Comparison of ENCODE assay signal across 17 cellular contexts in the genomic region with DNA sequence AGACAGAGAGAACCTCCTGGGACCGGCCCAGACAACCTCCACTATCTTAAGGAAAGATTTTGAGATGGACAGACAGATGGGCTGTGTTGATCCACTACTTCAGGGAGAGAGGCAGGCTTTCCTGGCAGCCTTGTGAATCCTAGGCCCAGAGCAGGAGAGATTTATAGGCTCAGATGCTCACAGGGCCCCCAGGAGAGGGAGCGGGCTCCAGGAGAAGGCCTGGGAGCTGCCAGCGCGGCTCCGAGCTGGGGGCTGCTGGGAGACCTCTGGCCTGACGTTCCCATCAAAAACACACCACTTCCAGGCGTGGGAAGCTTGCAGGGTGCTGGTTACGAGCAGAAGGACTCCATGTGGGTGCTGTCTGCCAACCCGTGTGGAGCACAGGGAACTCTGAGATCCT. TPM values are rescaled to one million over a fixed set of nuclear protein-coding genes. Genes with fewer than 3 reads are reported as not detected.
DNase-seq lines count a peak whose midpoint lies in the region; ATAC-seq and TF ChIP-seq lines count a peak whose summit lies in the region.
"Had no signal": no experiment of that assay in that cellular context is flagged by ENCODE, and none has a peak within 500 bp of the region (broad histone marks: within the 10 kb centered on the region; RNA-seq: fewer than 3 reads in every experiment).

No MANE protein-coding gene starts in this region.

- no peak for TF ChIP-seq POLR2A in testis (IDR thresholded peaks at IDR 0.05)

- no peaks in the 10 kb centered on the region for H3K27me3 Mint-ChIP-seq in GM23338 (ENCODE audit: insufficient read depth, low read depth, poor library complexity)

- no peak for DNase-seq in GM23338 (ENCODE audit: low spot score)
- peak; percentile 12 for DNase-seq in fibroblast of villous mesenchyme (ENCODE audit: low read depth)
- peak; percentile 69 for DNase-seq in osteoblast (ENCODE audit: insufficient read length, low spot score, missing footprints)
- DNase-seq in testis, result peak; percentile 49
- DNase-seq in NCI-H2029 treated with DMSO at 0.1 percent for 48 hours (lab: John Stamatoyannopoulos, UW), result no peak
- DNase-seq in HUDEP-2 (lab: John Stamatoyannopoulos, UW; ENCODE audit: unreplicated experiment in 76 of 76), result no peak
- DNase-seq: CD8-positive, alpha-beta memory T cell; DMS79 treated with DMSO at 0.1 percent for 48 hours; NCI-H1417; NCI-H1930; NCI-H748 treated with DMSO at 0.1 percent for 48 hours had no signal

- H3K36me3 Mint-ChIP-seq in GM23338 (ENCODE audit: low read depth), result no peaks in the 10 kb centered on the region
- H3K36me3 Mint-ChIP-seq: CD8-positive, alpha-beta memory T cell; IgD-negative memory B cell had no signal

- no peaks in the 10 kb centered on the region for H3K36me3 ChIP-seq in GM23338 (ENCODE audit: insufficient read depth)
- H3K36me3 ChIP-seq in osteoblast (ENCODE audit: insufficient read depth, low read length), result no peaks in the 10 kb centered on the region
- no peaks in the 10 kb centered on the region for H3K36me3 ChIP-seq in testis (ENCODE audit: low read depth, missing control alignments)
- H3K36me3 ChIP-seq: BLaER1 treated with 17β-estradiol and CSF1 and Interleukin-3, amounts not matched to agents 10 nM and 100 nM; HAP-1 had no signal

- H3K4me2 ChIP-seq in GM23338 (no peak overlapping the region), osteoblast (ENCODE audit: insufficient read depth, low read length) (no peak overlapping the region)
- H3K4me2 ChIP-seq: BLaER1 treated with 17β-estradiol and CSF1 and Interleukin-3, amounts not matched to agents 10 nM and 100 nM had no signal

- H3K4me1 ChIP-seq in GM23338 (ENCODE audit: insufficient read depth) (no peaks in the 10 kb centered on the region; the same call in 1 of the 2 replicates), osteoblast (ENCODE audit: insufficient read depth, low read length) (peaks cover 7% of the 10 kb centered on the region), testis (peaks cover 30% of the 10 kb centered on the region)
- H3K4me1 ChIP-seq: HAP-1 had no signal

- H3K27ac Mint-ChIP-seq in GM23338, result no peak overlapping the region
- H3K27ac Mint-ChIP-seq: CD8-positive, alpha-beta memory T cell had no signal

- peak overlapping the region; percentile 59; the same call in 1 of the 2 replicates for H2AFZ ChIP-seq in GM23338
- H2AFZ ChIP-seq in osteoblast (ENCODE audit: low read length), result no peak overlapping the region

- intact Hi-C loops in testis (cut with DNase I; ENCODE audit: low total_unique reads), result no loop called here

- H3K9me3 ChIP-seq in osteoblast (ENCODE audit: low read depth, low read length), result no peaks in the 10 kb centered on the region
- H3K9me3 ChIP-seq in testis, result no peaks in the 10 kb centered on the region
- H3K9me3 ChIP-seq: HAP-1 had no signal

- H3K4me1 Mint-ChIP-seq in GM23338, result peaks cover 4% of the 10 kb centered on the region; the same call in 2 of the 3 replicates
- H3K4me1 Mint-ChIP-seq: CD8-positive, alpha-beta memory T cell; IgD-negative memory B cell had no signal

- H3K27me3 ChIP-seq in GM23338 (ENCODE audit: insufficient read depth), result no peaks in the 10 kb centered on the region
- peaks cover 13% of the 10 kb centered on the region for H3K27me3 ChIP-seq in osteoblast (ENCODE audit: insufficient read depth, low read length)
- no peaks in the 10 kb centered on the region for H3K27me3 ChIP-seq in testis

- H3K4me3 ChIP-seq in GM23338 (no peak overlapping the region), fibroblast of villous mesenchyme (ENCODE audit: low read depth, low read length) (no peak overlapping the region), osteoblast (ENCODE audit: insufficient read depth, low read length) (no peak overlapping the region), testis (no peak overlapping the region)
- H3K4me3 ChIP-seq: BLaER1 treated with 17β-estradiol and CSF1 and Interleukin-3, amounts not matched to agents 10 nM and 100 nM; HAP-1 had no signal

- H3K4me3 Mint-ChIP-seq in GM23338, result no peak overlapping the region
- H3K4me3 Mint-ChIP-seq: CD8-positive, alpha-beta memory T cell; IgD-negative memory B cell had no signal

- no peak overlapping the region for H3K27ac ChIP-seq in GM23338 (ENCODE audit: low read depth)
- no peak overlapping the region for H3K27ac ChIP-seq in osteoblast (ENCODE audit: low read depth, low read length)
- H3K27ac ChIP-seq in testis, result peak overlapping the region; percentile 63 to 65
- H3K27ac ChIP-seq: BLaER1 treated with 17β-estradiol and CSF1 and Interleukin-3, amounts not matched to agents 10 nM and 100 nM had no signal

- H3K9me2 ChIP-seq in GM23338 (ENCODE audit: insufficient read depth), result 0 out of 2 replicates have a peak, but pooled peaks cover 5% of the 10 kb centered on the region

- ATAC-seq in GM23338 (no peak), GM21619 (IDR thresholded peaks at IDR 0.05; ENCODE audit: unreplicated experiment) (no peak), HG02571 (IDR thresholded peaks at IDR 0.05; ENCODE audit: unreplicated experiment) (no peak)

- H4K20me1 ChIP-seq in GM23338 (replicated peaks; ENCODE audit: insufficient read depth) (no peaks in the 10 kb centered on the region), osteoblast (ENCODE audit: insufficient read depth, low read length) (no peaks in the 10 kb centered on the region)
- H4K20me1 ChIP-seq: BLaER1 treated with 17β-estradiol and CSF1 and Interleukin-3, amounts not matched to agents 10 nM and 100 nM had no signal

- no peak for TF ChIP-seq CTCF in GM23338 (conservative IDR thresholded peaks at IDR 0.05; ENCODE audit: low read depth in 2 of 2)
- TF ChIP-seq CTCF in fibroblast of villous mesenchyme (IDR thresholded peaks at IDR 0.05; ENCODE audit: insufficient read depth, low read depth, low read length), result no peak
- TF ChIP-seq CTCF in osteoblast (IDR thresholded peaks at IDR 0.05; ENCODE audit: extremely low read depth, low read depth, low read length), result no peak
- no peak for TF ChIP-seq CTCF in testis (IDR thresholded peaks at IDR 0.05)

- H3K79me2 ChIP-seq in GM23338 (replicated peaks; ENCODE audit: insufficient read depth) (no peaks in the 10 kb centered on the region), osteoblast (ENCODE audit: insufficient read depth, low read length) (no peaks in the 10 kb centered on the region)

- H3K9me3 Mint-ChIP-seq in GM23338, result no peaks in the 10 kb centered on the region; the same call in 2 of the 3 replicates
- H3K9me3 Mint-ChIP-seq: CD8-positive, alpha-beta memory T cell had no signal

- 26 to 43% methylated on average over 8 to 9 of the region's 9 CpGs for WGBS in testis, 2 donors

- H3F3A ChIP-seq in GM23338 (replicated peaks; ENCODE audit: low read depth), result no peaks in the 10 kb centered on the region

TF ChIP-seq in GM23338, 12 proteins besides CTCF, POLR2A, EP300 and RAD21 (continues in another document):
- no peak for TF ChIP-seq CREB1 (CRISPR knock-in tag; IDR thresholded peaks at IDR 0.05; ENCODE audit: low read depth)

RNA-seq across cellular contexts. Expression of gene MYH11, which starts 53.2 kb away (rescaled TPM):
- 1.0 and 5.9 TPM in 2 replicates for total RNA-seq in GM23338 (2014; rRNA removed; shearing (Covaris generic))
- 0.71 and 1.6 TPM in 2 replicates for polyA plus RNA-seq in GM23338 (2016; fragmentation: Nextera tagmentation; extraction: Ambion mirVana)
- total RNA-seq in fibroblast of villous mesenchyme, result under 0.01 and 0.64 TPM in 2 replicates
- total RNA-seq in osteoblast, result under 0.01 TPM in 2 replicates
- total RNA-seq in testis, result 100 to 1,000 TPM; 263 to 271 TPM
- 276 TPM for polyA plus RNA-seq in testis (ENCODE audit: insufficient read depth, low read depth, low replicate concordance)
- total RNA-seq: CD8-positive, alpha-beta memory T cell; G401 had no signal

Comparison
In these comparisons a context has a peak if more than half of its experiments do, and no peak if none do; other contexts are left out.
1. DNase-seq: peak in fibroblast of villous mesenchyme (single experiment), osteoblast (single experiment) and testis (single experiment); none in GM23338 (single experiment), NCI-H2029 treated with DMSO at 0.1 percent for 48 hours (single experiment) and HUDEP-2 (0 of 76).
2. H3K27ac ChIP-seq: peak in testis (2 of 2); none in GM23338 (single experiment) and osteoblast (single experiment).
3. RNA of gene MYH11, which starts 53.2 kb away (total RNA-seq): 263 to 271 TPM in testis; 1.0 to 5.9 TPM in GM23338, under 0.01 to 0.64 TPM in fibroblast of villous mesenchyme and under 0.01 TPM in osteoblast; every median in the first group is over 10 times any median in the second.